ENCODE assay signal across 8 cellular contexts in genomic region chr9:38391278-38392118, GRCh38. TPM values are rescaled to one million over a fixed set of nuclear protein-coding genes. Genes with fewer than 3 reads are reported as not detected.
DNase-seq lines count a peak whose midpoint lies in the region; ATAC-seq and TF ChIP-seq lines count a peak whose summit lies in the region.

No MANE protein-coding gene starts in this region.

- TF ChIP-seq CTCF in WTC11 (IDR thresholded peaks at IDR 0.05) (no peak), hepatocyte (IDR thresholded peaks at IDR 0.05; ENCODE audit: poor library complexity) (no peak), spleen (IDR thresholded peaks at IDR 0.05 in 8 of 11, conservative IDR thresholded peaks at IDR 0.05 in 3 of 11) (no peak)

- no peak for DNase-seq in T-helper 2 cell treated with Interferon-gamma antibody and Interleukin-4, amounts not matched to agents 5 μg/mL and 100 μg/mL, for 36 hours (ENCODE audit: low spot score)
- no peak for DNase-seq in T-helper 2 cell
- no peak for DNase-seq in WTC11 (ENCODE audit: low spot score)
- DNase-seq in hepatocyte (ENCODE audit: low spot score) = no peak
- peak; percentile 69 for DNase-seq in spleen
- no peak for DNase-seq in NCI-H226
- no peak for DNase-seq in D341Med (ENCODE audit: low spot score)
- DNase-seq in kidney tubule cell (ENCODE audit: low spot score) = no peak

- H3K9me3 Mint-ChIP-seq in T-helper 2 cell treated with Interferon-gamma antibody and Interleukin-4, amounts not matched to agents 5 μg/mL and 100 μg/mL, for 36 hours = no peaks in the 10 kb centered on the region
- H3K9me3 Mint-ChIP-seq in WTC11 = no peaks in the 10 kb centered on the region

- H3K4me3 ChIP-seq in hepatocyte = peak overlapping the region; percentile 48
- H3K4me3 ChIP-seq in spleen = peak overlapping the region in 4 of 8 donors; percentile 77 to 89 (median 85)

- ATAC-seq in WTC11 = no peak

- H3K36me3 ChIP-seq in hepatocyte (replicated peaks; ENCODE audit: insufficient read depth, low read depth) (no peaks in the 10 kb centered on the region), spleen (peaks cover 0 to 11% (median 9%) of the 10 kb centered on the region in 6 donors)

- no peaks in the 10 kb centered on the region for H3K9me3 ChIP-seq in hepatocyte (ENCODE audit: low read depth)
- no peaks in the 10 kb centered on the region for H3K9me3 ChIP-seq in spleen

- peak overlapping the region; percentile 92 for H3K4me2 ChIP-seq in hepatocyte

- H3K4me1 ChIP-seq in hepatocyte (ENCODE audit: insufficient read depth) (peaks cover 37% of the 10 kb centered on the region), spleen (peaks cover 12 to 38% (median 24%) of the 10 kb centered on the region in 6 donors)

- POLR2A ChIA-PET in WTC11 (lab: Charles Lee) = interaction anchor here (0.6 kb wide), 1 partner anchor 80 kb away, joined by 3 read pairs; no protein-coding TSS in a partner anchor

- no peak overlapping the region for H3K27ac Mint-ChIP-seq in T-helper 2 cell treated with Interferon-gamma antibody and Interleukin-4, amounts not matched to agents 5 μg/mL and 100 μg/mL, for 36 hours
- no peak overlapping the region; the same call in 1 of the 2 replicates for H3K27ac Mint-ChIP-seq in WTC11

- H3K4me1 Mint-ChIP-seq in T-helper 2 cell treated with Interferon-gamma antibody and Interleukin-4, amounts not matched to agents 5 μg/mL and 100 μg/mL, for 36 hours (ENCODE audit: low read depth) = peaks cover 18% of the 10 kb centered on the region
- H3K4me1 Mint-ChIP-seq in WTC11 = peaks cover 25% of the 10 kb centered on the region

- intact Hi-C loops in spleen (cut with DNase I; ENCODE audit: low total_unique reads) = no loop called here

- WGBS in hepatocyte (ENCODE audit: low lambda C conversion rate, missing lambda C conversion rate) = 92% methylated on average over 18 of the region's 18 CpGs
- WGBS in spleen, 5 donors = 75 to 87% (median 85%) methylated on average over 15 to 18 of the region's 18 CpGs

- peaks cover 27% of the 10 kb centered on the region for H3K27me3 Mint-ChIP-seq in T-helper 2 cell treated with Interferon-gamma antibody and Interleukin-4, amounts not matched to agents 5 μg/mL and 100 μg/mL, for 36 hours (ENCODE audit: low read depth)
- H3K27me3 Mint-ChIP-seq in WTC11 (ENCODE audit: low read depth) = peaks cover 53% of the 10 kb centered on the region

- CTCF ChIA-PET in WTC11 (lab: Charles Lee) = interaction anchor here (1.3 to 2.6 kb wide), 2 partner anchors 10 to 229 kb away, joined by 3 to 7 read pairs; partner anchors contain the start of gene ANKRD18A

- H2AFZ ChIP-seq in hepatocyte = peak overlapping the region; percentile 65

- TF ChIP-seq POLR2A in spleen (IDR thresholded peaks at IDR 0.05) = no peak

- peaks cover 2% of the 10 kb centered on the region for H3K36me3 Mint-ChIP-seq in T-helper 2 cell treated with Interferon-gamma antibody and Interleukin-4, amounts not matched to agents 5 μg/mL and 100 μg/mL, for 36 hours (ENCODE audit: low read depth)
- H3K36me3 Mint-ChIP-seq in WTC11 = peaks cover 10% of the 10 kb centered on the region

- no peaks in the 10 kb centered on the region for H4K20me1 ChIP-seq in hepatocyte (ENCODE audit: insufficient read depth, poor library complexity, severe bottlenecking)

- H3K79me2 ChIP-seq in hepatocyte = peaks cover 23% of the 10 kb centered on the region

- H3K27ac ChIP-seq in hepatocyte = no peak overlapping the region
- no peak overlapping the region for H3K27ac ChIP-seq in spleen

- no peaks in the 10 kb centered on the region for H3K9me2 ChIP-seq in hepatocyte (replicated peaks; ENCODE audit: insufficient read depth)

- H3K4me3 Mint-ChIP-seq in T-helper 2 cell treated with Interferon-gamma antibody and Interleukin-4, amounts not matched to agents 5 μg/mL and 100 μg/mL, for 36 hours = peak overlapping the region; percentile 95
- peak overlapping the region; percentile 91 for H3K4me3 Mint-ChIP-seq in WTC11

- H3K27me3 ChIP-seq in hepatocyte = no peaks in the 10 kb centered on the region
- H3K27me3 ChIP-seq in spleen (replicated peaks in 1 of 7) = no peaks in the 10 kb centered on the region

TF ChIP-seq in WTC11, 78 proteins besides CTCF, POLR2A, EP300 and RAD21:
- TF ChIP-seq, protein P1, sequence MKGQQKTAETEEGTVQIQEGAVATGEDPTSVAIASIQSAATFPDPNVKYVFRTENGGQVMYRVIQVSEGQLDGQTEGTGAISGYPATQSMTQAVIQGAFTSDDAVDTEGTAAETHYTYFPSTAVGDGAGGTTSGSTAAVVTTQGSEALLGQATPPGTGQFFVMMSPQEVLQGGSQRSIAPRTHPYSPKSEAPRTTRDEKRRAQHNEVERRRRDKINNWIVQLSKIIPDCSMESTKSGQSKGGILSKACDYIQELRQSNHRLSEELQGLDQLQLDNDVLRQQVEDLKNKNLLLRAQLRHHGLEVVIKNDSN (CRISPR knock-in tag; IDR thresholded peaks at IDR 0.05) = no peak
- TF ChIP-seq, protein P2, sequence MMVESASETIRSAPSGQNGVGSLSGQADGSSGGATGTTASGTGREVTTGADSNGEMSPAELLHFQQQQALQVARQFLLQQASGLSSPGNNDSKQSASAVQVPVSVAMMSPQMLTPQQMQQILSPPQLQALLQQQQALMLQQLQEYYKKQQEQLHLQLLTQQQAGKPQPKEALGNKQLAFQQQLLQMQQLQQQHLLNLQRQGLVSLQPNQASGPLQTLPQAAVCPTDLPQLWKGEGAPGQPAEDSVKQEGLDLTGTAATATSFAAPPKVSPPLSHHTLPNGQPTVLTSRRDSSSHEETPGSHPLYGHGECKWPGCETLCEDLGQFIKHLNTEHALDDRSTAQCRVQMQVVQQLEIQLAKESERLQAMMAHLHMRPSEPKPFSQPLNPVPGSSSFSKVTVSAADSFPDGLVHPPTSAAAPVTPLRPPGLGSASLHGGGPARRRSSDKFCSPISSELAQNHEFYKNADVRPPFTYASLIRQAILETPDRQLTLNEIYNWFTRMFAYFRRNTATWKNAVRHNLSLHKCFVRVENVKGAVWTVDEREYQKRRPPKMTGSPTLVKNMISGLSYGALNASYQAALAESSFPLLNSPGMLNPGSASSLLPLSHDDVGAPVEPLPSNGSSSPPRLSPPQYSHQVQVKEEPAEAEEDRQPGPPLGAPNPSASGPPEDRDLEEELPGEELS (CRISPR knock-in tag; IDR thresholded peaks at IDR 0.05) = no peak
- TF ChIP-seq ZNF396 (CRISPR knock-in tag; IDR thresholded peaks at IDR 0.05; ENCODE audit: borderline replicate concordance) = no peak
- no peak for TF ChIP-seq CREM (CRISPR knock-in tag; IDR thresholded peaks at IDR 0.05)

RNA-seq across cellular contexts. Expression of gene ALDH1B1, which starts 1.0 kb away (rescaled TPM):
- 55.5 to 64.6 TPM (median 61.4 TPM) in 3 replicates for total RNA-seq in WTC11 (2021)
- 40.5 and 45.8 TPM in 2 replicates for total RNA-seq in hepatocyte
- 21.5 and 30.9 TPM in 2 replicates for polyA plus RNA-seq in hepatocyte
- total RNA-seq in spleen = 10 to 100 TPM in 2 of 7 donors, 1 to 10 TPM in 5; 6.1 to 14.7 (median 8.7) TPM
- 10 to 100 TPM in 1 of 3 donors, 1 to 10 TPM in 2; 4.0 to 10.8 (median 6.4) TPM for polyA plus RNA-seq in spleen

RNA-seq across cellular contexts. Expression of gene IGFBPL1, which starts 32.8 kb away (rescaled TPM):
- total RNA-seq in WTC11 (2021) (36.7 to 44.9 TPM (median 42.6 TPM) in 3 replicates), hepatocyte (4.0 and 9.8 TPM in 2 replicates), spleen (not detected)
- polyA plus RNA-seq in hepatocyte (2.5 and 6.4 TPM in 2 replicates), spleen (not detected)
